Comparison of ENCODE assay signal across 8 cellular contexts in genomic region chr16:75110637-75111513, GRCh38. TPM values are rescaled to one million over a fixed set of nuclear protein-coding genes. Genes with fewer than 3 reads are reported as not detected.
DNase-seq lines count a peak whose midpoint lies in the region; ATAC-seq and TF ChIP-seq lines count a peak whose summit lies in the region.

No MANE protein-coding gene starts in this region.

- WGBS in endodermal cell (ENCODE audit: insufficient coverage in 1 of 2, insufficient read length in 1 of 2), 2 experiments: 37 to 51% methylated on average over 13 to 28 of the region's 28 CpGs

- H3K27me3 Mint-ChIP-seq in CD8-positive, alpha-beta memory T cell: peaks cover 0 to 9% of the 10 kb centered on the region in 2 donors
- no peaks in the 10 kb centered on the region for H3K27me3 Mint-ChIP-seq in activated CD8-positive, alpha-beta memory T cell treated with anti-CD3 and anti-CD28 coated beads, Interleukin-2, amount 10 ng/mL, durations not matched to agents 7 days and 5 days
- H3K27me3 Mint-ChIP-seq in endodermal cell (ENCODE audit: insufficient read depth): no peaks in the 10 kb centered on the region

- no peaks in the 10 kb centered on the region for H3K27me3 ChIP-seq in CD8-positive, alpha-beta memory T cell (ENCODE audit: insufficient read depth, low read length, poor library complexity, severe bottlenecking)
- H3K27me3 ChIP-seq in endodermal cell (ENCODE audit: control insufficient read depth, insufficient read depth, low read length, poor library complexity, severe bottlenecking): no peaks in the 10 kb centered on the region

- peak; percentile 67 to 85 (median 71) for DNase-seq in CD8-positive, alpha-beta memory T cell
- DNase-seq in HS-5 (ENCODE audit: low read depth): peak; percentile 83
- DNase-seq in NOMO-1 (lab: John Stamatoyannopoulos, UW; ENCODE audit: unreplicated experiment in 2 of 2): peak; percentile 73 to 84
- peak; percentile 89 for DNase-seq in activated CD8-positive, alpha-beta memory T cell treated with anti-CD3 and anti-CD28 coated beads, Interleukin-2, amount 10 ng/mL, durations not matched to agents 7 days and 5 days
- DNase-seq in endodermal cell: peak; percentile 96
- DNase-seq in midbrain (lab: John Stamatoyannopoulos, UW): peak; percentile 94
- DNase-seq in stimulated activated CD8-positive, alpha-beta memory T cell treated with anti-CD3 and anti-CD28 coated beads, Interleukin-15, amount 100 ng/mL, for 48 hours (ENCODE audit: low read depth in 2 of 2): peak; percentile 63 to 72

- H3K9ac ChIP-seq in endodermal cell (ENCODE audit: extremely low read depth, low read length, poor library complexity, severe bottlenecking): no peak overlapping the region

- TF ChIP-seq CTCF in endodermal cell (conservative IDR thresholded peaks at IDR 0.05): peak; percentile 91

- H3K27ac ChIP-seq in CD8-positive, alpha-beta memory T cell (ENCODE audit: low read depth, low read length): no peak overlapping the region
- H3K27ac ChIP-seq in endodermal cell (ENCODE audit: low read depth, low read length): peak overlapping the region; percentile 60

- H3K9me3 Mint-ChIP-seq in CD8-positive, alpha-beta memory T cell: no peaks in the 10 kb centered on the region
- H3K9me3 Mint-ChIP-seq in activated CD8-positive, alpha-beta memory T cell treated with anti-CD3 and anti-CD28 coated beads, Interleukin-2, amount 10 ng/mL, durations not matched to agents 7 days and 5 days (ENCODE audit: low read depth): no peaks in the 10 kb centered on the region
- H3K9me3 Mint-ChIP-seq in endodermal cell: no peaks in the 10 kb centered on the region

- H3K9me3 ChIP-seq in CD8-positive, alpha-beta memory T cell (ENCODE audit: low read length): no peaks in the 10 kb centered on the region
- H3K9me3 ChIP-seq in endodermal cell (ENCODE audit: control insufficient read depth, low read length): no peaks in the 10 kb centered on the region

- H3K36me3 Mint-ChIP-seq in CD8-positive, alpha-beta memory T cell: no peaks in the 10 kb centered on the region
- peaks cover 2% of the 10 kb centered on the region for H3K36me3 Mint-ChIP-seq in activated CD8-positive, alpha-beta memory T cell treated with anti-CD3 and anti-CD28 coated beads, Interleukin-2, amount 10 ng/mL, durations not matched to agents 7 days and 5 days
- peaks cover 10% of the 10 kb centered on the region for H3K36me3 Mint-ChIP-seq in endodermal cell (ENCODE audit: low read depth)

- no peaks in the 10 kb centered on the region for H3K36me3 ChIP-seq in CD8-positive, alpha-beta memory T cell (ENCODE audit: insufficient read depth, low read length)
- H3K36me3 ChIP-seq in endodermal cell (ENCODE audit: control insufficient read depth, insufficient read depth, low read length): no peaks in the 10 kb centered on the region

- H3K4me3 Mint-ChIP-seq in CD8-positive, alpha-beta memory T cell: peak overlapping the region in 5 of 7 donors; percentile 32 to 66 (median 50)
- H3K4me3 Mint-ChIP-seq in activated CD8-positive, alpha-beta memory T cell treated with anti-CD3 and anti-CD28 coated beads, Interleukin-2, amount 10 ng/mL, durations not matched to agents 7 days and 5 days: peak overlapping the region; percentile 36
- peak overlapping the region; percentile 23 for H3K4me3 Mint-ChIP-seq in endodermal cell

- peak overlapping the region; percentile 15 for H3K4me3 ChIP-seq in CD8-positive, alpha-beta memory T cell (ENCODE audit: low read length)
- no peak overlapping the region for H3K4me3 ChIP-seq in endodermal cell (ENCODE audit: low read length)

- CTCF ChIA-PET in CD8-positive, alpha-beta memory T cell (lab: Charles Lee): interaction anchor here (0.6 to 4.1 kb wide), 48 partner anchors 9 to 409 kb away, joined by 3 to 31 read pairs (median 4); partner anchors contain the start of genes WDR59 and ZNRF1
- CTCF ChIA-PET in activated CD8-positive, alpha-beta memory T cell treated with anti-CD3 and anti-CD28 coated beads, Interleukin-2, amount 10 ng/mL, durations not matched to agents 7 days and 5 days (lab: Charles Lee): interaction anchor here (0.6 to 7.6 kb wide), 53 partner anchors 9 to 410 kb away, joined by 3 to 150 read pairs (median 4); partner anchors contain the start of genes CFDP1, MLKL, WDR59 and ZNRF1

- POLR2A ChIA-PET in CD8-positive, alpha-beta memory T cell (lab: Charles Lee): interaction anchor here (0.5 to 1.5 kb wide), 3 partner anchors 78 to 126 kb away, joined by 3 to 9 read pairs (median 3); partner anchors contain the start of genes WDR59 and ZNRF1

- peak overlapping the region in 6 of 8 donors; percentile 68 to 96 (median 85) for H3K27ac Mint-ChIP-seq in CD8-positive, alpha-beta memory T cell
- peak overlapping the region; percentile 72 for H3K27ac Mint-ChIP-seq in activated CD8-positive, alpha-beta memory T cell treated with anti-CD3 and anti-CD28 coated beads, Interleukin-2, amount 10 ng/mL, durations not matched to agents 7 days and 5 days
- peak overlapping the region; percentile 87 for H3K27ac Mint-ChIP-seq in endodermal cell

- peak; percentile 37 for ATAC-seq in GM19468 (IDR thresholded peaks at IDR 0.05; ENCODE audit: extremely low read depth, unreplicated experiment)
- ATAC-seq in activated CD8-positive, alpha-beta memory T cell treated with anti-CD3 and anti-CD28 coated beads, Interleukin-2, amount 10 ng/mL, durations not matched to agents 7 days and 5 days: peak; percentile 85

- peaks cover 28 to 31% (median 29%) of the 10 kb centered on the region in 3 donors for H3K4me1 Mint-ChIP-seq in CD8-positive, alpha-beta memory T cell
- peaks cover 51% of the 10 kb centered on the region for H3K4me1 Mint-ChIP-seq in activated CD8-positive, alpha-beta memory T cell treated with anti-CD3 and anti-CD28 coated beads, Interleukin-2, amount 10 ng/mL, durations not matched to agents 7 days and 5 days
- H3K4me1 Mint-ChIP-seq in endodermal cell: peaks cover 25% of the 10 kb centered on the region

- peaks cover 32% of the 10 kb centered on the region for H3K4me1 ChIP-seq in CD8-positive, alpha-beta memory T cell (ENCODE audit: insufficient read depth, low read length)
- no peaks in the 10 kb centered on the region for H3K4me1 ChIP-seq in endodermal cell (ENCODE audit: control insufficient read depth, insufficient read depth, low read length)

RNA-seq across cellular contexts. Expression of gene LDHD, which starts 5.7 kb away (rescaled TPM):
- not detected for total RNA-seq in CD8-positive, alpha-beta memory T cell
- 0.10 TPM for polyA plus RNA-seq in CD8-positive, alpha-beta memory T cell
- not detected for total RNA-seq in activated CD8-positive, alpha-beta memory T cell treated with anti-CD3 and anti-CD28 coated beads, Interleukin-2, amount 10 ng/mL, durations not matched to agents 7 days and 5 days
- total RNA-seq in endodermal cell: 1 to 10 TPM; 1.4 to 4.3 TPM
- polyA plus RNA-seq in endodermal cell (2013, experiment 1 of 2): 1.3 TPM
- 0.70 TPM for polyA plus RNA-seq in endodermal cell (2013, experiment 2 of 2)

RNA-seq across cellular contexts. Expression of gene ZFP1, which starts 37.4 kb away (rescaled TPM):
- 10 to 100 TPM; 13.8 to 17.4 TPM for total RNA-seq in CD8-positive, alpha-beta memory T cell
- 17.2 TPM for polyA plus RNA-seq in CD8-positive, alpha-beta memory T cell
- total RNA-seq in activated CD8-positive, alpha-beta memory T cell treated with anti-CD3 and anti-CD28 coated beads, Interleukin-2, amount 10 ng/mL, durations not matched to agents 7 days and 5 days: 10 to 100 TPM; 13.6 to 15.6 TPM
- total RNA-seq in endodermal cell: 10 to 100 TPM; 10.4 to 13.3 TPM
- polyA plus RNA-seq in endodermal cell (2013, experiment 1 of 2): 29.0 TPM
- 24.5 TPM for polyA plus RNA-seq in endodermal cell (2013, experiment 2 of 2)
